12 cellular contexts compared by ENCODE assay signal in the genomic region with DNA sequence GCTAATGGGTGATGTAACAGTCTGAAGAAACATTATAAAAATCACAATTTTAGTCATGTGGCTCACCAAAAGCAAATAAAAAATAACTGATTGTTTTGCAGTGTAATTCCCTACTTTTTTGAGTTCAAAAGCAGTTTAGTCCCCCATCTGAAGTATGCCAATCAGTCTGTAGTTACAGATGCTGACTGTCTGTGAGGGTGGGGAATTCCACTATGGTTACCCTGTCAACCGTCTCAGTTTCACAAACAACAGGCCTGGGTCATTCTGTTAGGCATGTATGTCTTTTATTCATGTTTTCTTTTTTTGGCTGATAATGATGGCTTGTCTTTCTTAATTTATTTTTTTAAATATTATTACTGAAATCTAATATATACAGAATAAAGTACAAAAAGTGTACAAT.
DNase-seq lines count a peak whose midpoint lies in the region; ATAC-seq and TF ChIP-seq lines count a peak whose summit lies in the region.
"Had no signal": no experiment of that assay in that cellular context is flagged by ENCODE, and none has a peak within 500 bp of the region (broad histone marks: within the 10 kb centered on the region; RNA-seq: fewer than 3 reads in every experiment).

No MANE protein-coding gene starts in this region.

- no peaks in the 10 kb centered on the region for H3K9me3 Mint-ChIP-seq in progenitor cell of endocrine pancreas (ENCODE audit: low read depth)
- H3K9me3 Mint-ChIP-seq: H9 had no signal

- no peaks in the 10 kb centered on the region for H3K27me3 Mint-ChIP-seq in progenitor cell of endocrine pancreas

- DNase-seq in GM13976 (ENCODE audit: low spot score) (peak; percentile 28), NAMALWA (ENCODE audit: low spot score) (peak; percentile 22), progenitor cell of endocrine pancreas (ENCODE audit: low spot score, unreplicated experiment) (no peak), H4 (ENCODE audit: low spot score) (no peak), occipital lobe (lab: John Stamatoyannopoulos, UW) (no peak)
- no peak for DNase-seq in NK-92 treated with Interleukin-12 subunit alpha and Interleukin-12 subunit beta, amount 100 ng/mL, for 24 hours (lab: John Stamatoyannopoulos, UW)
- DNase-seq: activated CD4-positive, alpha-beta T cell treated with anti-CD3 and anti-CD28 coated beads, Interleukin-2, amount 50 U/mL, for 1 hour; brain microvascular endothelial cell; H9; NCI-H146 had no signal

- H3K27ac Mint-ChIP-seq in progenitor cell of endocrine pancreas, result no peak overlapping the region
- H3K27ac Mint-ChIP-seq: H9 had no signal

- no peak overlapping the region for H3K4me3 Mint-ChIP-seq in progenitor cell of endocrine pancreas (ENCODE audit: low read depth)
- H3K4me3 Mint-ChIP-seq: H9 had no signal

- no peak for TF ChIP-seq CTCF in GM13976 (IDR thresholded peaks at IDR 0.05; ENCODE audit: borderline replicate concordance, control extremely low read depth, extremely low read depth, insufficient read depth, missing control alignments)
- TF ChIP-seq CTCF in progenitor cell of endocrine pancreas (IDR thresholded peaks at IDR 0.05; ENCODE audit: unreplicated experiment), result no peak

- in situ Hi-C loops in GM13976 (cut with MboI; ENCODE audit: low sequenced_read_pairs, unreplicated experiment), result no loop called here

- H3K36me3 Mint-ChIP-seq in progenitor cell of endocrine pancreas (ENCODE audit: insufficient read depth), result peaks cover 15% of the 10 kb centered on the region

- ATAC-seq in GM19351 (IDR thresholded peaks at IDR 0.05; ENCODE audit: unreplicated experiment) (peak; percentile 98), HG02884 (IDR thresholded peaks at IDR 0.05; ENCODE audit: unreplicated experiment) (peak; percentile 98)

- H3K4me1 Mint-ChIP-seq in progenitor cell of endocrine pancreas (ENCODE audit: low read depth), result no peaks in the 10 kb centered on the region
- H3K4me1 Mint-ChIP-seq: H9 had no signal

Comparison
In these comparisons a context has a peak if more than half of its experiments do, and no peak if none do; other contexts are left out.
1. DNase-seq: peak in GM13976 (single experiment) and NAMALWA (single experiment); none in NK-92 treated with Interleukin-12 subunit alpha and Interleukin-12 subunit beta, amount 100 ng/mL, for 24 hours (single experiment), progenitor cell of endocrine pancreas (single experiment), H4 (single experiment) and occipital lobe (single experiment).